ENCODE assay signal across 24 cellular contexts in genomic region chrX:43718546-43718945, GRCh38.
"Had no signal": no experiment of that assay in that cellular context is flagged by ENCODE, and none has a peak within 500 bp of the region (broad histone marks: within the 10 kb centered on the region; RNA-seq: fewer than 3 reads in every experiment).

No MANE protein-coding gene starts in this region.

- H3K27me3 Mint-ChIP-seq: activated B cell treated with CpG ODN at 0.5 μM for 24 hours; activated CD4-positive, alpha-beta T cell treated with anti-CD3 and anti-CD28 coated beads, Interleukin-2, amount 10 ng/mL, durations not matched to agents 24 days and 14 days; activated naive CD8-positive, alpha-beta T cell; activated T-helper 17 cell treated with anti-CD3 and anti-CD28 coated beads, Interleukin-2, amount 50 U/mL, for 72 hours; T-helper 17 cell had no signal

- H3K36me3 Mint-ChIP-seq: activated naive CD8-positive, alpha-beta T cell had no signal

- H3K9me3 Mint-ChIP-seq: activated B cell treated with CpG ODN at 0.5 μM for 24 hours; activated CD4-positive, alpha-beta T cell treated with anti-CD3 and anti-CD28 coated beads, Interleukin-2, amount 10 ng/mL, durations not matched to agents 24 days and 14 days; activated naive CD4-positive, alpha-beta T cell treated with anti-CD3 and anti-CD28 coated beads for 36 hours had no signal

- ATAC-seq: activated T-cell treated with anti-CD3 and anti-CD28 coated beads, Interleukin-2, amount 50 U/mL, for 4 hours; T-helper 17 cell had no signal

- FAIRE-seq: TTC549 had no signal

- H3K27ac Mint-ChIP-seq: activated B cell treated with CpG ODN at 0.5 μM for 24 hours; activated CD4-positive, alpha-beta T cell treated with anti-CD3 and anti-CD28 coated beads, Interleukin-2, amount 10 ng/mL, durations not matched to agents 24 days and 14 days; activated naive CD4-positive, alpha-beta T cell treated with anti-CD3 and anti-CD28 coated beads for 36 hours; activated naive CD8-positive, alpha-beta T cell; activated T-helper 17 cell treated with anti-CD3 and anti-CD28 coated beads, Interleukin-2, amount 50 U/mL, for 72 hours; T-helper 17 cell had no signal

- H3K4me1 Mint-ChIP-seq: activated B cell treated with CpG ODN at 0.5 μM for 24 hours; activated CD4-positive, alpha-beta T cell treated with anti-CD3 and anti-CD28 coated beads, Interleukin-2, amount 10 ng/mL, durations not matched to agents 24 days and 14 days; activated T-helper 17 cell treated with anti-CD3 and anti-CD28 coated beads, Interleukin-2, amount 50 U/mL, for 72 hours; T-helper 17 cell had no signal

- H3K4me3 Mint-ChIP-seq: activated B cell treated with CpG ODN at 0.5 μM for 24 hours; activated CD4-positive, alpha-beta T cell treated with anti-CD3 and anti-CD28 coated beads, Interleukin-2, amount 10 ng/mL, durations not matched to agents 24 days and 14 days; activated naive CD4-positive, alpha-beta T cell treated with anti-CD3 and anti-CD28 coated beads for 36 hours; activated naive CD8-positive, alpha-beta T cell; activated T-cell treated with anti-CD3 and anti-CD28 coated beads, Interleukin-2, amount 50 U/mL, for 4 hours; activated T-helper 17 cell treated with anti-CD3 and anti-CD28 coated beads, Interleukin-2, amount 50 U/mL, for 72 hours; T-helper 17 cell had no signal

- DNase-seq: activated B cell treated with CpG ODN at 0.5 μM for 24 hours; activated CD4-positive, alpha-beta T cell treated with anti-CD3 and anti-CD28 coated beads for 1 hour; activated CD4-positive, alpha-beta T cell treated with anti-CD3 and anti-CD28 coated beads, Interleukin-2, amount 10 ng/mL, durations not matched to agents 24 days and 14 days; activated CD4-positive, alpha-beta T cell treated with anti-CD3 and anti-CD28 coated beads, Interleukin-2, amount 50 U/mL, for 48 hours; activated CD8-positive, alpha-beta memory T cell treated with anti-CD3 and anti-CD28 coated beads for 24 hours; activated gamma-delta T cell; activated naive CD4-positive, alpha-beta T cell treated with anti-CD3 and anti-CD28 coated beads for 36 hours; activated T-cell treated with anti-CD3 and anti-CD28 coated beads, Interleukin-2, amount 50 U/mL, for 4 hours; anterior cingulate cortex; caudate nucleus; MM.1S; NCI-H1105; NCI-H1436; NCI-H1694 treated with DMSO at 0.1 percent for 48 hours; NCI-H2029 treated with DMSO at 0.1 percent for 48 hours; NCI-H510A treated with DMSO at 0.1 percent for 48 hours; NCI-H69; NK-92 treated with Interleukin-12 subunit alpha and Interleukin-12 subunit beta, amount 100 ng/mL, for 24 hours; SHP77 treated with DMSO at 0.1 percent for 48 hours; T-helper 17 cell; T-helper 9 cell had no signal
